Comparison of ENCODE assay signal across 1 cellular context in genomic region chr12:124837958-124838803, GRCh38.
TF ChIP-seq lines count a peak whose summit lies in the region.

No MANE protein-coding gene starts in this region.

TF ChIP-seq in HepG2, 621 proteins besides CTCF, POLR2A, EP300 and RAD21 (continued from another document and continues in another):
- peak; percentile 53; the same call in 1 of the 2 replicates for TF ChIP-seq ARID4A (CRISPR knock-in tag; IDR thresholded peaks at IDR 0.05; ENCODE audit: borderline replicate concordance)
- TF ChIP-seq CAMTA2 (CRISPR knock-in tag; IDR thresholded peaks at IDR 0.05; ENCODE audit: borderline replicate concordance), result no peak
- no peak for TF ChIP-seq PAWR (CRISPR knock-in tag; IDR thresholded peaks at IDR 0.05; ENCODE audit: borderline replicate concordance)
- peak; percentile 79 for TF ChIP-seq SKI (IDR thresholded peaks at IDR 0.05; ENCODE audit: partially characterized antibody)
- no peak for TF ChIP-seq ZNF577 (CRISPR knock-in tag; IDR thresholded peaks at IDR 0.05; ENCODE audit: borderline replicate concordance, low read depth)
- TF ChIP-seq, protein P1, sequence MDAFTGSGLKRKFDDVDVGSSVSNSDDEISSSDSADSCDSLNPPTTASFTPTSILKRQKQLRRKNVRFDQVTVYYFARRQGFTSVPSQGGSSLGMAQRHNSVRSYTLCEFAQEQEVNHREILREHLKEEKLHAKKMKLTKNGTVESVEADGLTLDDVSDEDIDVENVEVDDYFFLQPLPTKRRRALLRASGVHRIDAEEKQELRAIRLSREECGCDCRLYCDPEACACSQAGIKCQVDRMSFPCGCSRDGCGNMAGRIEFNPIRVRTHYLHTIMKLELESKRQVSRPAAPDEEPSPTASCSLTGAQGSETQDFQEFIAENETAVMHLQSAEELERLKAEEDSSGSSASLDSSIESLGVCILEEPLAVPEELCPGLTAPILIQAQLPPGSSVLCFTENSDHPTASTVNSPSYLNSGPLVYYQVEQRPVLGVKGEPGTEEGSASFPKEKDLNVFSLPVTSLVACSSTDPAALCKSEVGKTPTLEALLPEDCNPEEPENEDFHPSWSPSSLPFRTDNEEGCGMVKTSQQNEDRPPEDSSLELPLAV (CRISPR knock-in tag; conservative IDR thresholded peaks at IDR 0.05; ENCODE audit: low read depth), result no peak
- no peak for TF ChIP-seq JDP2 (CRISPR knock-in tag; IDR thresholded peaks at IDR 0.05; ENCODE audit: borderline replicate concordance)
- no peak for TF ChIP-seq JUNB (CRISPR knock-in tag; IDR thresholded peaks at IDR 0.05; ENCODE audit: borderline replicate concordance)
- no peak for TF ChIP-seq ZNF468 (CRISPR knock-in tag; IDR thresholded peaks at IDR 0.05)
- TF ChIP-seq ZBTB39 (CRISPR knock-in tag; IDR thresholded peaks at IDR 0.05), result no peak
- peak; percentile 64 for TF ChIP-seq FOXP4 (CRISPR knock-in tag; IDR thresholded peaks at IDR 0.05)
- TF ChIP-seq E2F5 (CRISPR knock-in tag; conservative IDR thresholded peaks at IDR 0.05), result no peak
- TF ChIP-seq, protein P2, sequence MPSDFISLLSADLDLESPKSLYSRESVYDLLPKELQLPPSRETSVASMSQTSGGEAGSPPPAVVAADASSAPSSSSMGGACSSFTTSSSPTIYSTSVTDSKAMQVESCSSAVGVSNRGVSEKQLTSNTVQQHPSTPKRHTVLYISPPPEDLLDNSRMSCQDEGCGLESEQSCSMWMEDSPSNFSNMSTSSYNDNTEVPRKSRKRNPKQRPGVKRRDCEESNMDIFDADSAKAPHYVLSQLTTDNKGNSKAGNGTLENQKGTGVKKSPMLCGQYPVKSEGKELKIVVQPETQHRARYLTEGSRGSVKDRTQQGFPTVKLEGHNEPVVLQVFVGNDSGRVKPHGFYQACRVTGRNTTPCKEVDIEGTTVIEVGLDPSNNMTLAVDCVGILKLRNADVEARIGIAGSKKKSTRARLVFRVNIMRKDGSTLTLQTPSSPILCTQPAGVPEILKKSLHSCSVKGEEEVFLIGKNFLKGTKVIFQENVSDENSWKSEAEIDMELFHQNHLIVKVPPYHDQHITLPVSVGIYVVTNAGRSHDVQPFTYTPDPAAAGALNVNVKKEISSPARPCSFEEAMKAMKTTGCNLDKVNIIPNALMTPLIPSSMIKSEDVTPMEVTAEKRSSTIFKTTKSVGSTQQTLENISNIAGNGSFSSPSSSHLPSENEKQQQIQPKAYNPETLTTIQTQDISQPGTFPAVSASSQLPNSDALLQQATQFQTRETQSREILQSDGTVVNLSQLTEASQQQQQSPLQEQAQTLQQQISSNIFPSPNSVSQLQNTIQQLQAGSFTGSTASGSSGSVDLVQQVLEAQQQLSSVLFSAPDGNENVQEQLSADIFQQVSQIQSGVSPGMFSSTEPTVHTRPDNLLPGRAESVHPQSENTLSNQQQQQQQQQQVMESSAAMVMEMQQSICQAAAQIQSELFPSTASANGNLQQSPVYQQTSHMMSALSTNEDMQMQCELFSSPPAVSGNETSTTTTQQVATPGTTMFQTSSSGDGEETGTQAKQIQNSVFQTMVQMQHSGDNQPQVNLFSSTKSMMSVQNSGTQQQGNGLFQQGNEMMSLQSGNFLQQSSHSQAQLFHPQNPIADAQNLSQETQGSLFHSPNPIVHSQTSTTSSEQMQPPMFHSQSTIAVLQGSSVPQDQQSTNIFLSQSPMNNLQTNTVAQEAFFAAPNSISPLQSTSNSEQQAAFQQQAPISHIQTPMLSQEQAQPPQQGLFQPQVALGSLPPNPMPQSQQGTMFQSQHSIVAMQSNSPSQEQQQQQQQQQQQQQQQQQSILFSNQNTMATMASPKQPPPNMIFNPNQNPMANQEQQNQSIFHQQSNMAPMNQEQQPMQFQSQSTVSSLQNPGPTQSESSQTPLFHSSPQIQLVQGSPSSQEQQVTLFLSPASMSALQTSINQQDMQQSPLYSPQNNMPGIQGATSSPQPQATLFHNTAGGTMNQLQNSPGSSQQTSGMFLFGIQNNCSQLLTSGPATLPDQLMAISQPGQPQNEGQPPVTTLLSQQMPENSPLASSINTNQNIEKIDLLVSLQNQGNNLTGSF (CRISPR knock-in tag; IDR thresholded peaks at IDR 0.05), result no peak
- no peak for TF ChIP-seq KDM5A (IDR thresholded peaks at IDR 0.05; ENCODE audit: borderline replicate concordance, low read length)
- TF ChIP-seq RXRA (CRISPR knock-in tag; IDR thresholded peaks at IDR 0.05), result peak; percentile 70
- peak; percentile 42; the same call in 1 of the 2 replicates for TF ChIP-seq TARDBP (CRISPR knock-in tag; IDR thresholded peaks at IDR 0.05)
- TF ChIP-seq XBP1 (CRISPR knock-in tag; IDR thresholded peaks at IDR 0.05), result no peak
- TF ChIP-seq, protein P3, sequence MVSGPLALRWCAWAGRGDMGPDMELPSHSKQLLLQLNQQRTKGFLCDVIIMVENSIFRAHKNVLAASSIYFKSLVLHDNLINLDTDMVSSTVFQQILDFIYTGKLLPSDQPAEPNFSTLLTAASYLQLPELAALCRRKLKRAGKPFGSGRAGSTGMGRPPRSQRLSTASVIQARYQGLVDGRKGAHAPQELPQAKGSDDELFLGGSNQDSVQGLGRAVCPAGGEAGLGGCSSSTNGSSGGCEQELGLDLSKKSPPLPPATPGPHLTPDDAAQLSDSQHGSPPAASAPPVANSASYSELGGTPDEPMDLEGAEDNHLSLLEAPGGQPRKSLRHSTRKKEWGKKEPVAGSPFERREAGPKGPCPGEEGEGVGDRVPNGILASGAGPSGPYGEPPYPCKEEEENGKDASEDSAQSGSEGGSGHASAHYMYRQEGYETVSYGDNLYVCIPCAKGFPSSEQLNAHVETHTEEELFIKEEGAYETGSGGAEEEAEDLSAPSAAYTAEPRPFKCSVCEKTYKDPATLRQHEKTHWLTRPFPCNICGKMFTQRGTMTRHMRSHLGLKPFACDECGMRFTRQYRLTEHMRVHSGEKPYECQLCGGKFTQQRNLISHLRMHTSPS (CRISPR knock-in tag; IDR thresholded peaks at IDR 0.05; ENCODE audit: low read depth), result peak; percentile 96; the same call in 1 of the 2 replicates
- peak; percentile 70; the same call in 1 of the 2 replicates for TF ChIP-seq ZMYM3 (CRISPR knock-in tag; IDR thresholded peaks at IDR 0.05)
- no peak for TF ChIP-seq CCAR2 (optimal IDR thresholded peaks at IDR 0.05; ENCODE audit: low read depth, low read length)
- no peak for TF ChIP-seq JARID2 (CRISPR knock-in tag; IDR thresholded peaks at IDR 0.05; ENCODE audit: insufficient replicate concordance)
- TF ChIP-seq CEBPB (IDR thresholded peaks at IDR 0.05; ENCODE audit: borderline replicate concordance, low read depth, low read length), result peak; percentile 78
- no peak for TF ChIP-seq BCLAF1 (IDR thresholded peaks at IDR 0.05)
- peak; percentile 35 for TF ChIP-seq SP5 (CRISPR knock-in tag; IDR thresholded peaks at IDR 0.05; ENCODE audit: borderline replicate concordance, low read depth)
- TF ChIP-seq ARNTL (CRISPR knock-in tag; IDR thresholded peaks at IDR 0.05), result peak; percentile 87
- TF ChIP-seq LCORL (IDR thresholded peaks at IDR 0.05), result no peak
- TF ChIP-seq LCORL (CRISPR knock-in tag; IDR thresholded peaks at IDR 0.05), result peak; percentile 92
- TF ChIP-seq STAG1 (CRISPR knock-in tag; IDR thresholded peaks at IDR 0.05), result peak; percentile 11; the same call in 1 of the 2 replicates
- no peak for TF ChIP-seq EED (CRISPR knock-in tag; IDR thresholded peaks at IDR 0.05)
- no peak for TF ChIP-seq MZF1 (CRISPR knock-in tag; IDR thresholded peaks at IDR 0.05; ENCODE audit: borderline replicate concordance)
- no peak for TF ChIP-seq ZZZ3 (CRISPR knock-in tag; IDR thresholded peaks at IDR 0.05; ENCODE audit: borderline replicate concordance)
- TF ChIP-seq ZNF337 (CRISPR knock-in tag; IDR thresholded peaks at IDR 0.05; ENCODE audit: borderline replicate concordance, low read depth), result no peak
- TF ChIP-seq CENPX (CRISPR knock-in tag; IDR thresholded peaks at IDR 0.05), result no peak
- TF ChIP-seq, protein P4, sequence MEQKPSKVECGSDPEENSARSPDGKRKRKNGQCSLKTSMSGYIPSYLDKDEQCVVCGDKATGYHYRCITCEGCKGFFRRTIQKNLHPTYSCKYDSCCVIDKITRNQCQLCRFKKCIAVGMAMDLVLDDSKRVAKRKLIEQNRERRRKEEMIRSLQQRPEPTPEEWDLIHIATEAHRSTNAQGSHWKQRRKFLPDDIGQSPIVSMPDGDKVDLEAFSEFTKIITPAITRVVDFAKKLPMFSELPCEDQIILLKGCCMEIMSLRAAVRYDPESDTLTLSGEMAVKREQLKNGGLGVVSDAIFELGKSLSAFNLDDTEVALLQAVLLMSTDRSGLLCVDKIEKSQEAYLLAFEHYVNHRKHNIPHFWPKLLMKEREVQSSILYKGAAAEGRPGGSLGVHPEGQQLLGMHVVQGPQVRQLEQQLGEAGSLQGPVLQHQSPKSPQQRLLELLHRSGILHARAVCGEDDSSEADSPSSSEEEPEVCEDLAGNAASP (CRISPR knock-in tag; IDR thresholded peaks at IDR 0.05; ENCODE audit: borderline replicate concordance), result peak; percentile 46; the same call in 1 of the 2 replicates
- peak; percentile 44; the same call in 1 of the 2 replicates for TF ChIP-seq ATF7 (IDR thresholded peaks at IDR 0.05)
- peak; percentile 94 for TF ChIP-seq ATF7 (CRISPR knock-in tag; IDR thresholded peaks at IDR 0.05)
